ENCODE assay signal across 8 cellular contexts in the genomic region with DNA sequence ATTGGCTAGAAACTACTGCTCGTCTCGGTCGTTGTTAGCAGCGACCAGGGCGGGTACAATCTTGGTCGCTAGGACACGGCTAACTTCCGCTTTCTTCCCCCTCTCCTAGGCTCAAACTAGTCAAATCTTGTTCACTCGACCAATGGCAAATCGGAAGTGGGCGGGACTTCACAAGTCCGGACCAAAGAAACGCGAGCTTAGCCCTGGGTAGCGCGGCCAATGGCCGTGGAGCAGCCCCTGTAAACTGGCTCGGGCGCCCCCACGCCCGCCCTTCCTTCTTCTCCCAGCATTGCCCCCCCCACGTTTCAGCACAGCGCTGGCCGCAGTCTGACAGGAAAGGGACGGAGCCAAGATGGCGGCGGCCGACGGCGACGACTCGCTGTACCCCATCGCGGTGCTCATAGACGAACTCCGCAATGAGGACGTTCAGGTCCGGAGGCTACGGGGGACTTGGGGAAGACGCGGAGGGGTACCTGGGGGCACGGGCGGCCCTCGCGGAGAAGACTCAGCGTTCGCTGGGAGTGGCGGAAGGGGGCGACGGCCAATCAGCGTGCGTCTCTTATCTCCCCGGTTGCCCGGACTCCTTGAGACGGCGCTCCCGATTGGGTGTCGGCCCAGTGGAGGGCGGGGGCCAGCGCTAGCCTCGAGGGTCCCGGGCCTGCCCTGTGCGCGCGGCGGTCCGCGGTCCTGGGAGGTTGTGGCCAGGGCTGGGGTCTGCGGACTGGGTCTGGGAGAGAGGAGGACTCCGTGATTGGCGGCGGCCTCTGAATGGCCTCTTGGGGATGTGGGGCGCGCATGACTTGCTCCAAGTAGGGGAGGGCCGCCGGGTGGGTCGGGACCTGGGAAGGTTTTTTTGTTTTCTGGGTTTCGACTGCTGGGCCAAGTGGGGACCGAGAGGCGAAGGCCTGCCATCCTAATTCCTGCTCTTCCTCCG. TPM values are rescaled to one million over a fixed set of nuclear protein-coding genes. Genes with fewer than 3 reads are reported as not detected.
DNase-seq lines count a peak whose midpoint lies in the region; ATAC-seq and TF ChIP-seq lines count a peak whose summit lies in the region.

A gene (plus strand): TSS at position 308 of the 934 bp plus-strand sequence. CDS start 45 bp downstream, at position 353.

- peak; percentile 100 for DNase-seq in DMS79 treated with DMSO at 0.1 percent for 48 hours (lab: John Stamatoyannopoulos, UW)
- peak; percentile 100 for DNase-seq in Karpas-422
- DNase-seq in RKO (ENCODE audit: low spot score): peak; percentile 100
- DNase-seq in activated T-helper 1 cell treated with Interleukin-2 at 50 U/mL for 16 hours (ENCODE audit: low read depth): peak; percentile 97
- peak; percentile 100 for DNase-seq in esophagus muscularis mucosa (ENCODE audit: extremely low spot score)
- peak; percentile 99 for DNase-seq in stimulated activated CD8-positive, alpha-beta memory T cell treated with anti-CD3 and anti-CD28 coated beads, Interleukin-7, amount 100 ng/mL, for 4 hours (ENCODE audit: low read depth in 2 of 2)

- no peak for TF ChIP-seq CTCF in esophagus muscularis mucosa (IDR thresholded peaks at IDR 0.05)

- peaks cover 31% of the 10 kb centered on the region for H4K20me1 ChIP-seq in Karpas-422 (ENCODE audit: insufficient read depth, low read depth, low read length)

- 2% methylated on average over 64 of the region's 81 CpGs for WGBS in esophagus muscularis mucosa

- ATAC-seq in GM21825 (IDR thresholded peaks at IDR 0.05; ENCODE audit: unreplicated experiment): peak; percentile 86

- H2AFZ ChIP-seq in Karpas-422 (ENCODE audit: low read length): peak within 1 kb of the TSS; percentile 85

- H3K4me3 ChIP-seq in Karpas-422 (ENCODE audit: low read length) (peak within 1 kb of the TSS; percentile 86), esophagus muscularis mucosa (peak within 1 kb of the TSS; percentile 63 to 86 (median 79)), muscle layer of duodenum (ENCODE audit: low read depth in 1 of 2, low read length in 2 of 2) (peak within 1 kb of the TSS; percentile 84 to 86)

- H3K4me1 ChIP-seq in Karpas-422 (ENCODE audit: low read length) (peaks cover 21% of the 10 kb centered on the region), esophagus muscularis mucosa (peaks cover 48 to 56% (median 53%) of the 10 kb centered on the region in 4 donors), muscle layer of duodenum (ENCODE audit: control insufficient read depth in 1 of 2, insufficient read depth in 2 of 2, low read length in 2 of 2) (peaks cover 23 to 42% of the 10 kb centered on the region in 2 donors)

- peak within 1 kb of the TSS; percentile 93 for H3K9ac ChIP-seq in Karpas-422 (ENCODE audit: low read length)

- H3K9me3 ChIP-seq in Karpas-422 (ENCODE audit: low read length) (no peaks in the 10 kb centered on the region), esophagus muscularis mucosa (no peaks in the 10 kb centered on the region), muscle layer of duodenum (ENCODE audit: control insufficient read depth in 1 of 2, low read length in 2 of 2) (no peaks in the 10 kb centered on the region)

- H3K36me3 ChIP-seq in Karpas-422 (ENCODE audit: insufficient read depth, low read length): peaks cover 16% of the 10 kb centered on the region
- peaks cover 0 to 12% (median 6%) of the 10 kb centered on the region in 4 donors for H3K36me3 ChIP-seq in esophagus muscularis mucosa
- peaks cover 12% of the 10 kb centered on the region in 2 donors for H3K36me3 ChIP-seq in muscle layer of duodenum (ENCODE audit: control insufficient read depth in 1 of 2, insufficient read depth in 2 of 2, low read length in 2 of 2)

- peak; percentile 89 for TF ChIP-seq POLR2A in esophagus muscularis mucosa (IDR thresholded peaks at IDR 0.05; ENCODE audit: low read depth)

- peak within 1 kb of the TSS; percentile 94 for H3K4me2 ChIP-seq in Karpas-422 (ENCODE audit: low read depth, low read length, poor library complexity, severe bottlenecking)

- H3K79me2 ChIP-seq in Karpas-422 (ENCODE audit: low read length): peaks cover 53% of the 10 kb centered on the region

- TF ChIP-seq EP300 in esophagus muscularis mucosa (IDR thresholded peaks at IDR 0.05): no peak

- intact Hi-C loops in esophagus muscularis mucosa (cut with DNase I): loop anchor here (1.0 kb wide), 1 partner anchor 51 kb away; a partner anchor contains a TSS

- H3K27ac ChIP-seq in Karpas-422 (ENCODE audit: low read length): peak within 1 kb of the TSS; percentile 84
- peak within 1 kb of the TSS; percentile 94 to 97 (median 96) for H3K27ac ChIP-seq in esophagus muscularis mucosa (replicated peaks in 1 of 4)
- peak within 1 kb of the TSS; percentile 93 for H3K27ac ChIP-seq in muscle layer of duodenum (ENCODE audit: low read length)

- H3K27me3 ChIP-seq in Karpas-422 (ENCODE audit: low read length) (no peaks in the 10 kb centered on the region), esophagus muscularis mucosa (no peaks in the 10 kb centered on the region), muscle layer of duodenum (ENCODE audit: low read depth, low read length) (no peaks in the 10 kb centered on the region)

- H3K9me2 ChIP-seq in Karpas-422 (replicated peaks; ENCODE audit: insufficient read depth, low read length): no peaks in the 10 kb centered on the region

RNA-seq across cellular contexts. Expression of the gene that starts here (rescaled TPM):
- 169 and 267 TPM in 2 replicates for total RNA-seq in Karpas-422 (2014; rRNA removed; shearing (Covaris generic); ENCODE audit: low replicate concordance)
- 100 to 1,000 TPM; 192 to 304 (median 221) TPM for total RNA-seq in esophagus muscularis mucosa

Comparison
In these comparisons a context has a peak if more than half of its experiments do, and no peak if none do; other contexts are left out.
1. Peak in every context shown above with its lines: DNase-seq, ATAC-seq, H3K4me3 ChIP-seq and H3K27ac ChIP-seq.